ENCODE assay signal across 1 cellular context in genomic region chr17:61407211-61407911, GRCh38.
TF ChIP-seq lines count a peak whose summit lies in the region.

No MANE protein-coding gene starts in this region.

TF ChIP-seq in WTC11, 78 proteins besides CTCF, POLR2A, EP300 and RAD21 (continued from another document):
- TF ChIP-seq NFYB (CRISPR knock-in tag; conservative IDR thresholded peaks at IDR 0.05; ENCODE audit: low read depth) (no peak), NR2C2 (CRISPR knock-in tag; IDR thresholded peaks at IDR 0.05) (no peak), ZNF423 (CRISPR knock-in tag; IDR thresholded peaks at IDR 0.05) (no peak), E2F5 (CRISPR knock-in tag; IDR thresholded peaks at IDR 0.05) (no peak), RELA (CRISPR knock-in tag; IDR thresholded peaks at IDR 0.05; ENCODE audit: borderline replicate concordance) (no peak), ZNF532 (CRISPR knock-in tag; IDR thresholded peaks at IDR 0.05; ENCODE audit: borderline replicate concordance) (no peak), PREB (CRISPR knock-in tag; IDR thresholded peaks at IDR 0.05; ENCODE audit: borderline replicate concordance) (no peak)
